ENCODE assay signal across 34 cellular contexts in the genomic region with DNA sequence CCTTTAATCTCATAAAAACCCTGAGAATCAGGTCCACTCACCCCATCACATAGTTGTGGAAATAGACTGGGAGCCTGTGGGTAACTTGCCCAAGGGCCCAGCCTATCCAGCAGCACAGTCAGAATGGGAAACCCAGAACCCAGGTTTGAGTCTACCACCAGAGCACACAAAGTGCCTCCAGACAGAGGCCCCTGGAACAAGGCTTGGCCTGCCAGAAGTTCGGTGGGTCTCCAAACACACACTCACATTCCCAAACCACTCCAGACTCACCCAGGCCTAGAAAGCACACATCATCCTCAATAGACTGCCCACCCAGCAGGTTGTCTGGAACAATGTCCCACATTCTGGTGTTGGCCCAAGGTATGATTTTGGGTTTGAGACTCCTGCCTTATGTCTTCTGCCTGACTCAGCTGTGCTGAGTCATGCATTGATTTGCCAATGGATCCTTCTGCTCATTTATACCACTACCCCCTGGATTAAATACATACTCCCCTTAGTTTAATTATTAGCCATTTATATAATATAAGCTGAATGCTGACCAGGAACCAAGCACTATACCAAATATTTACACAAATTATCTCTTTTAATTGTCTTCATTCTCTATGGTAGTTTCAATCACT. TPM values are rescaled to one million over a fixed set of nuclear protein-coding genes. Genes with fewer than 3 reads are reported as not detected.
DNase-seq lines count a peak whose midpoint lies in the region; ATAC-seq, FAIRE-seq and TF ChIP-seq lines count a peak whose summit lies in the region.
"Had no signal": no experiment of that assay in that cellular context is flagged by ENCODE, and none has a peak within 500 bp of the region (broad histone marks: within the 10 kb centered on the region; RNA-seq: fewer than 3 reads in every experiment).

No MANE protein-coding gene starts in this region.

- H3K36me3 Mint-ChIP-seq in nephron (ENCODE audit: low read depth): no peaks in the 10 kb centered on the region
- H3K36me3 Mint-ChIP-seq: activated naive CD8-positive, alpha-beta T cell had no signal

- H3K4me3 Mint-ChIP-seq in nephron: no peak overlapping the region
- H3K4me3 Mint-ChIP-seq: activated CD4-positive, alpha-beta memory T cell treated with anti-CD3 and anti-CD28 coated beads for 36 hours; activated naive CD8-positive, alpha-beta T cell; endodermal cell; HFFc6; stimulated activated naive CD8-positive, alpha-beta T cell treated with anti-CD3 and anti-CD28 coated beads, Interleukin-15, amount 100 ng/mL, for 72 hours had no signal

- FAIRE-seq in bronchial epithelial cell (lab: Jason Lieb, UNC): no peak
- FAIRE-seq: frontal cortex had no signal

- H3K9me3 Mint-ChIP-seq in nephron: no peaks in the 10 kb centered on the region
- H3K9me3 Mint-ChIP-seq: activated CD4-positive, alpha-beta memory T cell treated with anti-CD3 and anti-CD28 coated beads for 36 hours; activated T-helper 2 cell treated with anti-CD3 and anti-CD28 coated beads, Interferon-gamma antibody, Interleukin-2, Interleukin-4, amounts not matched to agents 10 μg/mL and 5 μg/mL and 100 μg/mL, durations not matched to agents 14 hours and 24 hours and 36 hours; endodermal cell; HFFc6; stimulated activated naive CD8-positive, alpha-beta T cell treated with anti-CD3 and anti-CD28 coated beads, Interleukin-15, amount 100 ng/mL, for 72 hours had no signal

- H3K4me3 ChIP-seq in bronchial epithelial cell (ENCODE audit: low read depth, low read length): no peak overlapping the region
- H3K4me3 ChIP-seq: esophagus muscularis mucosa, left lung, skin epidermis, tibial artery had no signal

- H3K27ac ChIP-seq in C4-2B: peak overlapping the region; percentile 56
- H3K27ac ChIP-seq: esophagus muscularis mucosa, left lung, RWPE1, skin epidermis, tibial artery had no signal

- H3K27ac Mint-ChIP-seq in nephron: peak overlapping the region in 2 of 3 experiments; percentile 54 to 90
- H3K27ac Mint-ChIP-seq: activated CD4-positive, alpha-beta memory T cell treated with anti-CD3 and anti-CD28 coated beads for 36 hours; activated naive CD8-positive, alpha-beta T cell; activated T-helper 2 cell treated with anti-CD3 and anti-CD28 coated beads, Interferon-gamma antibody, Interleukin-2, Interleukin-4, amounts not matched to agents 10 μg/mL and 5 μg/mL and 100 μg/mL, durations not matched to agents 14 hours and 24 hours and 36 hours; endodermal cell; HFFc6; stimulated activated naive CD8-positive, alpha-beta T cell treated with anti-CD3 and anti-CD28 coated beads, Interleukin-15, amount 100 ng/mL, for 72 hours had no signal

- peaks cover 35% of the 10 kb centered on the region for H3K27me3 Mint-ChIP-seq in nephron (ENCODE audit: low read depth)

- no peaks in the 10 kb centered on the region for H3K36me3 ChIP-seq in bronchial epithelial cell (ENCODE audit: control insufficient read depth, insufficient read depth, low read length)
- H3K36me3 ChIP-seq: esophagus muscularis mucosa, left lung, tibial artery had no signal

- no peaks in the 10 kb centered on the region for H3K4me1 Mint-ChIP-seq in nephron

- DNase-seq in HT1080 (ENCODE audit: low read depth) (peak; percentile 34), bronchial epithelial cell (ENCODE audit: low read depth) (peak; percentile 40), left cardiac atrium (no peak), cerebellum (ENCODE audit: low spot score) (no peak)
- DNase-seq: ACHN; activated CD4-positive, alpha-beta memory T cell treated with anti-CD3 and anti-CD28 coated beads for 36 hours; activated CD4-positive, CD25-positive, alpha-beta regulatory T cell treated with anti-CD3 and anti-CD28 coated beads, Interleukin-2, amount 50 U/mL, for 72 hours; anterior cingulate cortex; COR-L47; DND-41; endodermal cell; HFFc6; left lung; mesendoderm; NCI-H1105 treated with DMSO at 0.1 percent for 48 hours; NCI-H2081 treated with DMSO at 0.1 percent for 48 hours; NCI-H345; NCI-H774; occipital lobe; stimulated activated CD4-positive, alpha-beta T cell treated with anti-CD3 and anti-CD28 coated beads, Interleukin-1b, Interleukin-23, amount 100 ng/mL, for 48 hours; stimulated activated CD8-positive, alpha-beta memory T cell treated with anti-CD3 and anti-CD28 coated beads, Interleukin-4, amount 100 ng/mL, for 48 hours; stimulated activated naive CD8-positive, alpha-beta T cell treated with anti-CD3 and anti-CD28 coated beads, Interleukin-15, amount 100 ng/mL, for 72 hours; T-helper 1 cell; tibial artery had no signal

- intact Hi-C loops in left cardiac atrium (cut with DNase I): no loop called here

- ATAC-seq in left cardiac atrium: no peak
- no peak for ATAC-seq in GM18870 (IDR thresholded peaks at IDR 0.05; ENCODE audit: unreplicated experiment)
- ATAC-seq in GM21515 (IDR thresholded peaks at IDR 0.05; ENCODE audit: unreplicated experiment): no peak
- ATAC-seq: left lung; stimulated activated naive CD8-positive, alpha-beta T cell treated with anti-CD3 and anti-CD28 coated beads, Interleukin-15, amount 100 ng/mL, for 72 hours had no signal

- TF ChIP-seq CTCF in C4-2B (conservative IDR thresholded peaks at IDR 0.05) (no peak), bronchial epithelial cell (IDR thresholded peaks at IDR 0.05; ENCODE audit: insufficient read depth, low read length, severe bottlenecking) (no peak), nephron (IDR thresholded peaks at IDR 0.05; ENCODE audit: unreplicated experiment in 3 of 3) (no peak)

- no peaks in the 10 kb centered on the region for H3K27me3 ChIP-seq in bronchial epithelial cell (ENCODE audit: control insufficient read depth, insufficient read depth, low read length)

RNA-seq across cellular contexts. Expression of a gene that starts 4.5 kb away (rescaled TPM):
- total RNA-seq in HT1080 (2014; rRNA removed; shearing (Covaris generic)): 4.8 and 7.8 TPM in 2 replicates
- polyA plus RNA-seq in HT1080 (2015; cell fraction: cytosol; rRNA removed): 4.5 and 4.8 TPM in 2 replicates
- 6.1 and 9.9 TPM in 2 replicates for polyA plus RNA-seq in HT1080 (2015; cell fraction: nucleus; rRNA removed)
- total RNA-seq in bronchial epithelial cell (10.9 and 19.2 TPM in 2 replicates), left cardiac atrium (under 1 TPM; 0.80 to 0.92 TPM), cerebellum (3.1 TPM)

Comparison
In these comparisons a context has a peak if more than half of its experiments do, and no peak if none do; other contexts are left out.
1. DNase-seq: peak in HT1080 (single experiment) and bronchial epithelial cell (single experiment); none in left cardiac atrium (single experiment) and cerebellum (single experiment).